In genomic region chr16:50537533-50538290, GRCh38 we compare ENCODE assay signal across 17 cellular contexts. TPM values are rescaled to one million over a fixed set of nuclear protein-coding genes. Genes with fewer than 3 reads are reported as not detected.
A peak's percentile ranks its signal among the peaks of the same experiment; 100 is the strongest.
DNase-seq lines count a peak whose midpoint lies in the region; ATAC-seq and TF ChIP-seq lines count a peak whose summit lies in the region.
"Had no signal": no experiment of that assay in that cellular context is flagged by ENCODE, and none has a peak within 500 bp of the region (broad histone marks: within the 10 kb centered on the region; RNA-seq: fewer than 3 reads in every experiment).

No MANE protein-coding gene starts in this region.

- H3K4me1 ChIP-seq in RWPE2 (ENCODE audit: insufficient read depth, poor library complexity, severe bottlenecking) = peaks cover 13% of the 10 kb centered on the region
- peaks cover 11% of the 10 kb centered on the region for H3K4me1 ChIP-seq in foreskin keratinocyte
- H3K4me1 ChIP-seq: Peyer's patch had no signal

- DNase-seq in ELR (ENCODE audit: low read depth) (peak; percentile 54), RWPE2 (ENCODE audit: low spot score) (no peak), foreskin keratinocyte (peak; percentile 55 to 79), sciatic nerve (ENCODE audit: low spot score) (peak; percentile 6)
- DNase-seq: C1 segment of cervical spinal cord, DMS79 treated with DMSO at 0.1 percent for 48 hours, GDM1, GOT3, KG1, NCI-H1417, NCI-H187 treated with DMSO at 0.1 percent for 48 hours, NCI-H446 treated with DMSO at 0.1 percent for 48 hours, Right ventricle myocardium superior had no signal

- H3K27me3 ChIP-seq in RWPE2 (ENCODE audit: insufficient read depth, poor library complexity, severe bottlenecking) (no peaks in the 10 kb centered on the region), foreskin keratinocyte (no peaks in the 10 kb centered on the region)
- H3K27me3 ChIP-seq: Peyer's patch had no signal

- peak overlapping the region; percentile 83 for H3K27ac ChIP-seq in RWPE2 (ENCODE audit: poor library complexity, severe bottlenecking)
- no peak overlapping the region for H3K27ac ChIP-seq in foreskin keratinocyte
- H3K27ac ChIP-seq: Peyer's patch had no signal

- H3K4me3 ChIP-seq in RWPE2 (ENCODE audit: severe bottlenecking) = no peak overlapping the region
- H3K4me3 ChIP-seq: Peyer's patch had no signal

- ATAC-seq in RWPE2 (ENCODE audit: low read depth) (peak; percentile 55), foreskin keratinocyte (peak; percentile 13), sciatic nerve (no peak), GM21717 (IDR thresholded peaks at IDR 0.05; ENCODE audit: unreplicated experiment) (no peak), HG03045 (IDR thresholded peaks at IDR 0.05; ENCODE audit: unreplicated experiment) (no peak), GM21529 (IDR thresholded peaks at IDR 0.05; ENCODE audit: unreplicated experiment) (no peak)

- intact Hi-C loops in sciatic nerve (cut with DNase I) = no loop called here

- H3K36me3 ChIP-seq in RWPE2 (ENCODE audit: low read depth) = no peaks in the 10 kb centered on the region
- H3K36me3 ChIP-seq: Peyer's patch had no signal

- no peaks in the 10 kb centered on the region for H3K9me3 ChIP-seq in RWPE2 (ENCODE audit: severe bottlenecking)

- TF ChIP-seq CTCF in RWPE2 (IDR thresholded peaks at IDR 0.05; ENCODE audit: poor library complexity, severe bottlenecking) = no peak
- no peak for TF ChIP-seq CTCF in foreskin keratinocyte (conservative IDR thresholded peaks at IDR 0.05)

RNA-seq across cellular contexts. Expression of gene NKD1, which starts 10.5 kb away (rescaled TPM):
- total RNA-seq in foreskin keratinocyte (0.48 and 0.60 TPM in 2 replicates), sciatic nerve (37.0 TPM)
- polyA plus RNA-seq in foreskin keratinocyte = 0.10 and 0.36 TPM in 2 replicates

Comparison
In these comparisons a context has a peak if more than half of its experiments do, and no peak if none do; other contexts are left out.
1. ATAC-seq: peak in RWPE2 (single experiment) and foreskin keratinocyte (single experiment); none in sciatic nerve (single experiment), GM21717 (single experiment), HG03045 (single experiment) and GM21529 (single experiment).
2. RNA of gene NKD1, which starts 10.5 kb away (total RNA-seq): 37.0 TPM in sciatic nerve (single experiment); 0.48 to 0.60 TPM in foreskin keratinocyte; every median in the first group is over 10 times any median in the second.